ENCODE assay signal across 28 cellular contexts in the genomic region with DNA sequence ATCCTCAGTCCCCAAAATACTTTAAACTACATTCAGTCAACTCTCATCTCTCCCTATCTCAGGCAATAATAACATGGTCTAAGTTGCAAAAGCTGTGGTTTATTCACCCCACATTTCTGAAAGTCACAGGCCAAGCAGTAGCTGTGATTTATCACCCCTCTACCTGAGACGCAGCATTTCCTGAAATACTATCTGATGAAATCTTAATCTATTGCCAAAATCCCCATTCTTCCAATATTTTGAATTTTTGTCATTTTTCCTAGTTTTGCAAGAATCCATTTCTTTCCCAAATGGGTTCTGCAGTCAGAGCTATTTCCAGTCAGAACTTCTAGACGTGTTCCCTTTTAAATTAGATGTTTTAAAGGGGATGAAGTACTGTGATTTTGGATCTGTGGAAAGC.
"Had no signal": no experiment of that assay in that cellular context is flagged by ENCODE, and none has a peak within 500 bp of the region (broad histone marks: within the 10 kb centered on the region; RNA-seq: fewer than 3 reads in every experiment).

No MANE protein-coding gene starts in this region.

- H3K4me3 Mint-ChIP-seq: activated CD8-positive, alpha-beta T cell treated with anti-CD3 and anti-CD28 coated beads, Interleukin-2, amount 10 ng/mL, durations not matched to agents 7 days and 5 days; activated naive CD8-positive, alpha-beta T cell treated with anti-CD3 and anti-CD28 coated beads, Interleukin-2, amount 10 ng/mL, durations not matched to agents 7 days and 5 days had no signal

- H3K27me3 ChIP-seq: adrenal gland, body of pancreas, MG63, Peyer's patch, SJCRH30 had no signal

- ATAC-seq: activated CD4-positive, CD25-positive, alpha-beta regulatory T cell treated with anti-CD3 and anti-CD28 coated beads, Interleukin-2, amount 50 U/mL, for 24 hours; activated CD8-positive, alpha-beta T cell treated with anti-CD3 and anti-CD28 coated beads, Interleukin-2, amount 10 ng/mL, durations not matched to agents 7 days and 5 days; body of pancreas had no signal

- H3K4me3 ChIP-seq: adrenal gland, body of pancreas, MG63, Peyer's patch, SJCRH30 had no signal

- H3K27ac Mint-ChIP-seq: activated CD8-positive, alpha-beta T cell treated with anti-CD3 and anti-CD28 coated beads, Interleukin-2, amount 10 ng/mL, durations not matched to agents 7 days and 5 days; activated naive CD8-positive, alpha-beta T cell treated with anti-CD3 and anti-CD28 coated beads, Interleukin-2, amount 10 ng/mL, durations not matched to agents 7 days and 5 days had no signal

- H3K36me3 ChIP-seq: adrenal gland, MG63, Peyer's patch, SJCRH30, WERI-Rb-1 had no signal

- H3K4me1 ChIP-seq: adrenal gland, body of pancreas, Peyer's patch, SJCRH30 had no signal

- H3K4me1 Mint-ChIP-seq: activated naive CD8-positive, alpha-beta T cell treated with anti-CD3 and anti-CD28 coated beads, Interleukin-2, amount 10 ng/mL, durations not matched to agents 7 days and 5 days had no signal

- DNase-seq: activated CD4-positive, alpha-beta T cell treated with anti-CD3 and anti-CD28 coated beads for 4 hours; activated CD4-positive, alpha-beta T cell treated with anti-CD3 and anti-CD28 coated beads, Interleukin-2, amount 50 U/mL, for 4 hours; activated CD8-positive, alpha-beta memory T cell treated with anti-CD3 and anti-CD28 coated beads, Interleukin-2, amount 50 U/mL, for 48 hours; activated CD8-positive, alpha-beta T cell treated with anti-CD3 and anti-CD28 coated beads, Interleukin-2, amount 10 ng/mL, durations not matched to agents 7 days and 5 days; activated naive CD4-positive, alpha-beta T cell treated with anti-CD3 and anti-CD28 coated beads, Interleukin-2, amount 50 U/mL, for 16 hours; activated naive CD8-positive, alpha-beta T cell treated with anti-CD3 and anti-CD28 coated beads, Interleukin-2, amount 10 ng/mL, durations not matched to agents 7 days and 5 days; activated T-cell treated with anti-CD3 and anti-CD28 coated beads, Interleukin-2, amount 50 U/mL, for 1 hour; adrenal gland; aorta; body of pancreas; central memory CD4-positive, alpha-beta T cell; KG1; MG63; MV-4-11; NCI-H1105; NCI-H1436; NCI-H1694 treated with DMSO at 0.1 percent for 48 hours; NCI-H2029 treated with DMSO at 0.1 percent for 48 hours; NCI-H345; NCI-H510A; NCI-H526 treated with DMSO at 0.1 percent for 48 hours; NK-92 treated with Interleukin-12 subunit alpha and Interleukin-12 subunit beta, amount 100 ng/mL, for 24 hours; Peyer's patch; Right ventricle myocardium superior; SJCRH30; WERI-Rb-1 had no signal

- H3K9me3 Mint-ChIP-seq: activated naive CD8-positive, alpha-beta T cell treated with anti-CD3 and anti-CD28 coated beads, Interleukin-2, amount 10 ng/mL, durations not matched to agents 7 days and 5 days had no signal

- H3K27ac ChIP-seq: adrenal gland, body of pancreas, Peyer's patch, RWPE1, SJCRH30, WERI-Rb-1 had no signal

- H3K9me3 ChIP-seq: adrenal gland, body of pancreas, MG63, Peyer's patch, SJCRH30 had no signal

- H3K36me3 Mint-ChIP-seq: activated naive CD8-positive, alpha-beta T cell treated with anti-CD3 and anti-CD28 coated beads, Interleukin-2, amount 10 ng/mL, durations not matched to agents 7 days and 5 days had no signal
